Comparison of ENCODE assay signal across 17 cellular contexts in the genomic region with DNA sequence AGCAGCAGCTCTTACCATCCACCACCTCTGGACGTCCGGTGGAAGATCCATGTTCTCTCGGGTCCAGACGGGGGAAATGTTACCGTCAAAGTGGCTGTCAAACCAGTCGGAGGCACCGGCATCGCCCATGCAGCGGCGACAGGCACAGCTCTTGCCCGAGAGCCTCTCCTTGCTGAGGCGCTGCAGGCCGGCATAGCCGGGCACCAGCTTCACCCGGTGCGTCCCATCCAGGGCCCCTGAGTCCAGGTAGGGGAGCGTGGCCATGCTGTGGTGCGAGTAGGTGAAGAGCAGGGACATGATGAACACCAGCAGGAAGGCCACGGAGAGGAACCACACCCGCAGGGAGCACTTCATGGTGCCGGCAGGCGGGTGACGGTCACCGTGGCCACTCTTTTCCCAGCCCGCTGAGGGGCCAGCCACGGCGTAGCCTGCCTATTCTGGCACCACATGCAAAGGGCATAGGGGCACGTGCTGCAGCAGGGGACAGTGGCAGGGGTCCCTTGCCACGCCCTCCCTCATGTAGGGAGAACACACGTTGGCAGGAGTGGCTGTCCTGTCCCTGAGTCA. TPM values are rescaled to one million over a fixed set of nuclear protein-coding genes. Genes with fewer than 3 reads are reported as not detected.
DNase-seq lines count a peak whose midpoint lies in the region; ATAC-seq, FAIRE-seq and TF ChIP-seq lines count a peak whose summit lies in the region.
"Had no signal": no experiment of that assay in that cellular context is flagged by ENCODE, and none has a peak within 500 bp of the region (broad histone marks: within the 10 kb centered on the region; RNA-seq: fewer than 3 reads in every experiment).

No MANE protein-coding gene starts in this region.

- WGBS in HepG2 (ENCODE audit: low lambda C conversion rate): 97% methylated on average over 25 of the region's 30 CpGs
- 95% methylated on average over 14 of the region's 30 CpGs for WGBS in right lobe of liver (ENCODE audit: insufficient coverage, low coverage, low lambda C conversion rate, missing lambda C conversion rate)
- no CpG with 5 or more reads among the region's 30 CpGs for WGBS in neuronal stem cell (ENCODE audit: extremely low coverage in 2 of 2, insufficient read length in 2 of 2, insufficient replicate concordance in 1 of 2), 2 donors

- no peaks in the 10 kb centered on the region; the same call in 1 of the 2 replicates for H4K20me1 ChIP-seq in HepG2 (ENCODE audit: insufficient read depth, low read length)

- H3K36me3 ChIP-seq in HepG2 (replicated peaks in 1 of 2; ENCODE audit: control insufficient read depth in 1 of 2, insufficient read depth in 2 of 2, low read length in 2 of 2) (peaks cover 39 to 59% of the 10 kb centered on the region in 2 experiments), right lobe of liver (no peaks in the 10 kb centered on the region), WERI-Rb-1 (peaks cover 64% of the 10 kb centered on the region), neuronal stem cell (replicated peaks in 1 of 2; ENCODE audit: control insufficient read depth in 2 of 2, insufficient read depth in 2 of 2, low read length in 2 of 2) (peaks cover 17 to 73% of the 10 kb centered on the region in 2 donors)

- H2AFZ ChIP-seq in HepG2 (ENCODE audit: low read length): no peak overlapping the region
- H2AFZ ChIP-seq in neuronal stem cell (ENCODE audit: low read length): no peak overlapping the region
- H2AFZ ChIP-seq: GM23248 had no signal

- TF ChIP-seq POLR2A in HepG2 (IDR thresholded peaks at IDR 0.05; ENCODE audit: insufficient read depth in 1 of 2, low read depth in 2 of 2, low read length in 2 of 2): no peak
- TF ChIP-seq POLR2A in right lobe of liver (IDR thresholded peaks at IDR 0.05): no peak

- no peak for TF ChIP-seq RAD21 in HepG2 (CRISPR knock-in tag; IDR thresholded peaks at IDR 0.05)

- H2AK5ac ChIP-seq in neuronal stem cell (ENCODE audit: low read depth, low read length): no peak overlapping the region

- H3K79me2 ChIP-seq in HepG2 (ENCODE audit: insufficient read depth, low read length): peaks cover 13% of the 10 kb centered on the region

- H3K9me3 ChIP-seq in HepG2 (ENCODE audit: low read length) (no peaks in the 10 kb centered on the region), right lobe of liver (no peaks in the 10 kb centered on the region), WERI-Rb-1 (ENCODE audit: severe bottlenecking) (no peaks in the 10 kb centered on the region), neuronal stem cell (replicated peaks in 1 of 2; ENCODE audit: control insufficient read depth in 2 of 2, insufficient read depth in 1 of 2, low read depth in 1 of 2, low read length in 2 of 2) (no peaks in the 10 kb centered on the region)
- H3K9me3 ChIP-seq: BLaER1 had no signal

- no peak for TF ChIP-seq EP300 in HepG2 (IDR thresholded peaks at IDR 0.05; ENCODE audit: low read depth in 2 of 2, low read length in 2 of 2)
- no peak for TF ChIP-seq EP300 in HepG2 (CRISPR knock-in tag; IDR thresholded peaks at IDR 0.05; ENCODE audit: borderline replicate concordance)

- H4K8ac ChIP-seq in neuronal stem cell (ENCODE audit: low read depth, low read length): no peak overlapping the region

- ATAC-seq in HepG2 (no peak), right lobe of liver (no peak), GM19467 (IDR thresholded peaks at IDR 0.05; ENCODE audit: unreplicated experiment) (no peak)

- H3K79me1 ChIP-seq in neuronal stem cell (ENCODE audit: low read depth, low read length): peaks cover 7% of the 10 kb centered on the region

- in situ Hi-C loops in HepG2 (cut with HindIII; ENCODE audit: extremely low pct_ligation_motif_present, low pct_unique_long_range_greater_than_20kb): loop anchor here (5.0 kb wide), 1 partner anchor 69 kb away; no protein-coding TSS in a partner anchor

- no peak overlapping the region for H3K4ac ChIP-seq in neuronal stem cell (ENCODE audit: low read length)

- H3K14ac ChIP-seq in neuronal stem cell (ENCODE audit: low read length): no peak overlapping the region

- H2BK120ac ChIP-seq in neuronal stem cell (ENCODE audit: low read depth, low read length): no peak overlapping the region

- BruUV-seq in HepG2 (replicated peaks; lab: Mats Ljungman, UMichigan): no TSS peak

- H3K9ac ChIP-seq in HepG2 (ENCODE audit: insufficient read depth, low read depth, low read length) (no peak overlapping the region), neuronal stem cell (ENCODE audit: low read depth, low read length, poor library complexity) (no peak overlapping the region)
- H3K9ac ChIP-seq: BLaER1, GM23248 had no signal

- no peak overlapping the region for H2BK5ac ChIP-seq in neuronal stem cell (ENCODE audit: low read length)

- FAIRE-seq in HepG2 (lab: Jason Lieb, UNC): no peak
- FAIRE-seq: H54 had no signal

- peak overlapping the region; percentile 77 for H3K23ac ChIP-seq in neuronal stem cell (ENCODE audit: low read depth, low read length, poor library complexity)

- intact Hi-C loops in HepG2 (cut with micrococcal nuclease; ENCODE audit: unreplicated experiment) (loop anchor here (5.0 kb wide), 1 partner anchor 54 kb away; the partner anchor contains the start of gene FCSK), right lobe of liver (cut with DNase I) (no loop called here)

- TF ChIP-seq CTCF in HepG2 (CRISPR knock-in tag; IDR thresholded peaks at IDR 0.05) (no peak), right lobe of liver (IDR thresholded peaks at IDR 0.05) (no peak), WERI-Rb-1 (IDR thresholded peaks at IDR 0.05; ENCODE audit: low read depth, low read length) (no peak)

- CTCF ChIA-PET in HepG2 (lab: Yijun Ruan, JAX; ENCODE audit: low intra/inter-chr PET ratio, low total read pairs): no interaction called here

- H3K4me2 ChIP-seq in HepG2 (ENCODE audit: low read depth, low read length) (no peak overlapping the region), neuronal stem cell (ENCODE audit: insufficient read depth, low read length, poor library complexity, severe bottlenecking) (no peak overlapping the region)
- H3K4me2 ChIP-seq: BLaER1 had no signal

- no peak overlapping the region for H2BK12ac ChIP-seq in neuronal stem cell (ENCODE audit: low read length)

- no peak for DNase-seq in HepG2 (ENCODE audit: low spot score)
- DNase-seq in right lobe of liver: no peak
- DNase-seq in WERI-Rb-1: no peak
- no peak for DNase-seq in neuronal stem cell (ENCODE audit: low spot score)
- no peak for DNase-seq in DMS53 treated with DMSO at 0.1 percent for 48 hours (lab: John Stamatoyannopoulos, UW; ENCODE audit: unreplicated experiment)
- DNase-seq in Kasumi-1 (lab: John Stamatoyannopoulos, UW): no peak
- DNase-seq: 8988T; CD4-positive, alpha-beta memory T cell; DMS153; DMS79 treated with DMSO at 0.1 percent for 48 hours; GF-D8; GM23248; KG1 had no signal

- H3K27me3 ChIP-seq in HepG2 (ENCODE audit: control insufficient read depth in 1 of 2, insufficient read depth in 2 of 2, low read length in 2 of 2) (no peaks in the 10 kb centered on the region), right lobe of liver (no peaks in the 10 kb centered on the region), WERI-Rb-1 (ENCODE audit: insufficient read depth, low read depth, severe bottlenecking) (no peaks in the 10 kb centered on the region), neuronal stem cell (ENCODE audit: control insufficient read depth in 3 of 3, insufficient read depth in 3 of 3, low read depth in 1 of 3, low read length in 3 of 3) (no peaks in the 10 kb centered on the region)
- H3K27me3 ChIP-seq: BLaER1 had no signal

- no peak overlapping the region for H3K27ac ChIP-seq in HepG2 (ENCODE audit: extremely low read length, insufficient read depth, low read length)
- H3K27ac ChIP-seq in right lobe of liver: no peak overlapping the region
- H3K27ac ChIP-seq in WERI-Rb-1: peak overlapping the region; percentile 92
- H3K27ac ChIP-seq in neuronal stem cell (replicated peaks; ENCODE audit: low read length): no peak overlapping the region
- H3K27ac ChIP-seq: BLaER1, GM23248, HL-60 had no signal

- peaks cover 12% of the 10 kb centered on the region for H3K4me1 ChIP-seq in HepG2 (ENCODE audit: insufficient read depth, low read length)
- peaks cover 0 to 10% (median 4%) of the 10 kb centered on the region in 4 donors for H3K4me1 ChIP-seq in right lobe of liver
- peaks cover 0 to 3% of the 10 kb centered on the region in 2 donors for H3K4me1 ChIP-seq in neuronal stem cell (ENCODE audit: control insufficient read depth in 2 of 2, insufficient read depth in 1 of 2, low read depth in 1 of 2, low read length in 2 of 2)

- no peak overlapping the region for H3K4me3 ChIP-seq in HepG2 (replicated peaks in 1 of 3; ENCODE audit: insufficient read depth in 1 of 3, low read depth in 2 of 3, low read length in 3 of 3)
- no peak overlapping the region for H3K4me3 ChIP-seq in right lobe of liver
- no peak overlapping the region for H3K4me3 ChIP-seq in WERI-Rb-1 (ENCODE audit: low read depth, low read length)
- H3K4me3 ChIP-seq in neuronal stem cell (ENCODE audit: low read length in 2 of 2): no peak overlapping the region
- H3K4me3 ChIP-seq: BLaER1, GM23248 had no signal

- no peak overlapping the region for H3K18ac ChIP-seq in neuronal stem cell (ENCODE audit: low read length)

- no peak overlapping the region for H2BK15ac ChIP-seq in neuronal stem cell (ENCODE audit: low read length)

- POLR2A ChIA-PET in HepG2 (lab: Yijun Ruan, JAX): no interaction called here

- no peak overlapping the region for H4K91ac ChIP-seq in neuronal stem cell (ENCODE audit: low read depth, low read length, poor library complexity)

RNA-seq across cellular contexts. Expression of gene ST3GAL2, which starts 40.6 kb away (rescaled TPM):
- 17.8 and 24.9 TPM in 2 replicates for total RNA-seq in HepG2 (2016; rRNA removed; fragmentation: Illumina TruSeq; extraction: Trizol)
- 3.6 TPM in 2 replicates for total RNA-seq in HepG2 (2016; cell fraction: cytosol; rRNA removed; fragmentation: Illumina TruSeq; extraction: Trizol; ENCODE audit: low read depth)
- 15.8 and 25.9 TPM in 2 replicates for total RNA-seq in HepG2 (2016; cell fraction: insoluble cytoplasmic fraction; rRNA removed; fragmentation: Illumina TruSeq; extraction: Trizol)
- 14.6 and 18.9 TPM in 2 replicates for total RNA-seq in HepG2 (2016; cell fraction: membrane; rRNA removed; fragmentation: Illumina TruSeq; extraction: Trizol)
- total RNA-seq in HepG2 (2016; cell fraction: nucleus; rRNA removed; fragmentation: Illumina TruSeq; extraction: Trizol): 15.0 and 18.9 TPM in 2 replicates
- 16.3 and 17.0 TPM in 2 replicates for polyA plus RNA-seq in HepG2 (2011; rRNA removed)
- polyA plus RNA-seq in HepG2 (2011; cell fraction: cytosol; rRNA removed): 10.9 and 15.5 TPM in 2 replicates
- 14.6 and 16.7 TPM in 2 replicates for polyA plus RNA-seq in HepG2 (2011; cell fraction: nucleus; rRNA removed)
- polyA plus RNA-seq in HepG2 (2012): 13.3 and 16.9 TPM in 2 replicates
- 2.3 and 2.9 TPM in 2 replicates for polyA plus RNA-seq in HepG2 (2016; cell fraction: cytosol; fragmentation: Illumina TruSeq; extraction: Trizol; ENCODE audit: low read depth)
- polyA plus RNA-seq in HepG2 (2016; cell fraction: insoluble cytoplasmic fraction; fragmentation: Illumina TruSeq; extraction: Trizol; ENCODE audit: low read depth): 20.4 and 21.6 TPM in 2 replicates
- 11.6 and 11.9 TPM in 2 replicates for polyA plus RNA-seq in HepG2 (2016; cell fraction: membrane; fragmentation: Illumina TruSeq; extraction: Trizol; ENCODE audit: low read depth)
- polyA plus RNA-seq in HepG2 (2016; cell fraction: nucleus; fragmentation: Illumina TruSeq; extraction: Trizol; ENCODE audit: insufficient read depth, low read depth): 22.8 and 26.4 TPM in 2 replicates
- 49.4 and 94.6 TPM in 2 replicates for polyA minus RNA-seq in HepG2 (2011; rRNA and poly(A)+ RNA removed; ENCODE audit: low replicate concordance)
- 25.8 and 27.6 TPM in 2 replicates for polyA minus RNA-seq in HepG2 (2011; cell fraction: cytosol; rRNA and poly(A)+ RNA removed)
- polyA minus RNA-seq in HepG2 (2011; cell fraction: nucleus; rRNA and poly(A)+ RNA removed): 22.4 and 31.0 TPM in 2 replicates
- 10 to 100 TPM; 10.4 to 16.7 (median 14.5) TPM for total RNA-seq in right lobe of liver
- 21.9 TPM for polyA plus RNA-seq in neuronal stem cell (2013, experiment 1 of 2)
- polyA plus RNA-seq in neuronal stem cell (2013, experiment 2 of 2): 23.3 TPM

RNA-seq across cellular contexts. Expression of gene DDX19A, which starts 51.6 kb away (rescaled TPM):
- total RNA-seq in HepG2 (2016; rRNA removed; fragmentation: Illumina TruSeq; extraction: Trizol): 76.9 and 92.4 TPM in 2 replicates
- 16.1 and 17.3 TPM in 2 replicates for total RNA-seq in HepG2 (2016; cell fraction: cytosol; rRNA removed; fragmentation: Illumina TruSeq; extraction: Trizol; ENCODE audit: low read depth)
- 76.3 and 93.5 TPM in 2 replicates for total RNA-seq in HepG2 (2016; cell fraction: insoluble cytoplasmic fraction; rRNA removed; fragmentation: Illumina TruSeq; extraction: Trizol)
- total RNA-seq in HepG2 (2016; cell fraction: membrane; rRNA removed; fragmentation: Illumina TruSeq; extraction: Trizol): 22.7 and 23.6 TPM in 2 replicates
- total RNA-seq in HepG2 (2016; cell fraction: nucleus; rRNA removed; fragmentation: Illumina TruSeq; extraction: Trizol): 54.0 and 63.3 TPM in 2 replicates
- polyA plus RNA-seq in HepG2 (2011; rRNA removed): 41.4 and 43.9 TPM in 2 replicates
- 42.7 and 50.0 TPM in 2 replicates for polyA plus RNA-seq in HepG2 (2011; cell fraction: cytosol; rRNA removed)
- 26.1 and 32.0 TPM in 2 replicates for polyA plus RNA-seq in HepG2 (2011; cell fraction: nucleus; rRNA removed)
- polyA plus RNA-seq in HepG2 (2012): 34.4 and 41.8 TPM in 2 replicates
- polyA plus RNA-seq in HepG2 (2016; cell fraction: cytosol; fragmentation: Illumina TruSeq; extraction: Trizol; ENCODE audit: low read depth): 4.2 and 4.8 TPM in 2 replicates
- 86.5 and 94.7 TPM in 2 replicates for polyA plus RNA-seq in HepG2 (2016; cell fraction: insoluble cytoplasmic fraction; fragmentation: Illumina TruSeq; extraction: Trizol; ENCODE audit: low read depth)
- 10.6 and 11.5 TPM in 2 replicates for polyA plus RNA-seq in HepG2 (2016; cell fraction: membrane; fragmentation: Illumina TruSeq; extraction: Trizol; ENCODE audit: low read depth)
- polyA plus RNA-seq in HepG2 (2016; cell fraction: nucleus; fragmentation: Illumina TruSeq; extraction: Trizol; ENCODE audit: insufficient read depth, low read depth): 62.8 and 66.6 TPM in 2 replicates
- polyA minus RNA-seq in HepG2 (2011; rRNA and poly(A)+ RNA removed; ENCODE audit: low replicate concordance): 57.7 and 87.7 TPM in 2 replicates
- polyA minus RNA-seq in HepG2 (2011; cell fraction: cytosol; rRNA and poly(A)+ RNA removed): 42.7 and 56.5 TPM in 2 replicates
- 57.8 and 68.4 TPM in 2 replicates for polyA minus RNA-seq in HepG2 (2011; cell fraction: nucleus; rRNA and poly(A)+ RNA removed)
- 10 to 100 TPM; 14.0 to 30.0 (median 18.1) TPM for total RNA-seq in right lobe of liver
- 27.4 TPM for polyA plus RNA-seq in neuronal stem cell (2013, experiment 1 of 2)
- 28.7 TPM for polyA plus RNA-seq in neuronal stem cell (2013, experiment 2 of 2)

RNA-seq across cellular contexts. Expression of gene FCSK, which starts 56.1 kb away (rescaled TPM):
- total RNA-seq in HepG2 (2016; rRNA removed; fragmentation: Illumina TruSeq; extraction: Trizol) (4.9 and 9.1 TPM in 2 replicates), right lobe of liver (10 to 100 TPM; 10.9 to 16.7 (median 13.4) TPM)
- total RNA-seq in HepG2 (2016; cell fraction: cytosol; rRNA removed; fragmentation: Illumina TruSeq; extraction: Trizol; ENCODE audit: low read depth): 4.4 and 5.2 TPM in 2 replicates
- total RNA-seq in HepG2 (2016; cell fraction: insoluble cytoplasmic fraction; rRNA removed; fragmentation: Illumina TruSeq; extraction: Trizol): 4.2 and 8.4 TPM in 2 replicates
- total RNA-seq in HepG2 (2016; cell fraction: membrane; rRNA removed; fragmentation: Illumina TruSeq; extraction: Trizol): 2.6 and 3.0 TPM in 2 replicates
- total RNA-seq in HepG2 (2016; cell fraction: nucleus; rRNA removed; fragmentation: Illumina TruSeq; extraction: Trizol): 12.1 and 12.8 TPM in 2 replicates
- polyA plus RNA-seq in HepG2 (2011; rRNA removed): 15.0 and 19.2 TPM in 2 replicates
- polyA plus RNA-seq in HepG2 (2011; cell fraction: cytosol; rRNA removed): 6.7 and 8.3 TPM in 2 replicates
- polyA plus RNA-seq in HepG2 (2011; cell fraction: nucleus; rRNA removed): 81.8 and 104 TPM in 2 replicates
- polyA plus RNA-seq in HepG2 (2012): 6.2 and 6.4 TPM in 2 replicates
- 0.53 and 0.70 TPM in 2 replicates for polyA plus RNA-seq in HepG2 (2016; cell fraction: cytosol; fragmentation: Illumina TruSeq; extraction: Trizol; ENCODE audit: low read depth)
- polyA plus RNA-seq in HepG2 (2016; cell fraction: insoluble cytoplasmic fraction; fragmentation: Illumina TruSeq; extraction: Trizol; ENCODE audit: low read depth): 3.5 and 3.9 TPM in 2 replicates
- polyA plus RNA-seq in HepG2 (2016; cell fraction: membrane; fragmentation: Illumina TruSeq; extraction: Trizol; ENCODE audit: low read depth): 1.2 and 1.3 TPM in 2 replicates
- polyA plus RNA-seq in HepG2 (2016; cell fraction: nucleus; fragmentation: Illumina TruSeq; extraction: Trizol; ENCODE audit: insufficient read depth, low read depth): 28.7 and 33.1 TPM in 2 replicates
- 24.8 and 29.5 TPM in 2 replicates for polyA minus RNA-seq in HepG2 (2011; rRNA and poly(A)+ RNA removed; ENCODE audit: low replicate concordance)
- polyA minus RNA-seq in HepG2 (2011; cell fraction: cytosol; rRNA and poly(A)+ RNA removed): 4.3 and 5.3 TPM in 2 replicates
- polyA minus RNA-seq in HepG2 (2011; cell fraction: nucleus; rRNA and poly(A)+ RNA removed): 15.6 and 19.0 TPM in 2 replicates
- 2.1 TPM for polyA plus RNA-seq in neuronal stem cell (2013, experiment 1 of 2)
- polyA plus RNA-seq in neuronal stem cell (2013, experiment 2 of 2): 2.4 TPM
